8 cellular contexts compared by ENCODE assay signal in genomic region chr6:26187981-26188635, GRCh38.
A peak's percentile ranks its signal among the peaks of the same experiment; 100 is the strongest.
DNase-seq lines count a peak whose midpoint lies in the region; ATAC-seq and TF ChIP-seq lines count a peak whose summit lies in the region.

No MANE protein-coding gene starts in this region.

- H4K8ac ChIP-seq in mesendoderm (ENCODE audit: low read depth, low read length) = no peak overlapping the region

- TF ChIP-seq POLR2A in tibial nerve (IDR thresholded peaks at IDR 0.05) = no peak

- no peaks in the 10 kb centered on the region for H3K79me1 ChIP-seq in mesendoderm (ENCODE audit: low read length)

- TF ChIP-seq EP300 in tibial nerve (IDR thresholded peaks at IDR 0.05) = no peak

- H3K56ac ChIP-seq in mesendoderm (ENCODE audit: low read length) = peak overlapping the region; percentile 81

- ATAC-seq in HG03108 (IDR thresholded peaks at IDR 0.05; ENCODE audit: unreplicated experiment) (peak; percentile 3), RWPE2 (ENCODE audit: low read depth) (peak; percentile 15)

- peak; percentile 30 to 49 for DNase-seq in NCI-H524 (lab: John Stamatoyannopoulos, UW)
- DNase-seq in NCI-H524 treated with DMSO at 0.1 percent for 48 hours (lab: John Stamatoyannopoulos, UW) = no peak
- DNase-seq in RWPE2 (ENCODE audit: low spot score) = no peak
- peak; percentile 43 to 68 for DNase-seq in cardiac fibroblast (ENCODE audit: low read depth in 2 of 2)
- peak; percentile 91 for DNase-seq in mesendoderm
- no peak for DNase-seq in tibial nerve (ENCODE audit: low spot score in 2 of 2)
- DNase-seq in CD1c-positive myeloid dendritic cell (ENCODE audit: extremely low spot score) = no peak

- no peaks in the 10 kb centered on the region for H3K36me3 ChIP-seq in RWPE2 (ENCODE audit: low read depth)
- no peaks in the 10 kb centered on the region for H3K36me3 ChIP-seq in mesendoderm (ENCODE audit: control insufficient read depth, insufficient read depth, low read length)
- H3K36me3 ChIP-seq in tibial nerve = no peaks in the 10 kb centered on the region

- peak overlapping the region; percentile 97 for H3K18ac ChIP-seq in mesendoderm (ENCODE audit: low read length)

- H2BK120ac ChIP-seq in mesendoderm (ENCODE audit: low read depth, low read length) = no peak overlapping the region

- peak overlapping the region; percentile 38 for H2BK5ac ChIP-seq in mesendoderm (ENCODE audit: low read length)

- peak overlapping the region; percentile 76 for H3K9ac ChIP-seq in mesendoderm (ENCODE audit: low read length)

- no CpG with 5 or more reads among the region's 20 CpGs for WGBS in mesendoderm (ENCODE audit: extremely low coverage, insufficient coverage, low lambda C conversion rate)
- 9 to 14% methylated on average over 20 of the region's 20 CpGs for WGBS in tibial nerve, 2 donors

- H3K4me3 ChIP-seq in RWPE2 (ENCODE audit: severe bottlenecking) = peak overlapping the region; percentile 48
- peak overlapping the region; percentile 55 to 67 for H3K4me3 ChIP-seq in cardiac fibroblast (replicated peaks in 1 of 2; ENCODE audit: low read depth in 2 of 2, low read length in 2 of 2)
- peak overlapping the region; percentile 60 for H3K4me3 ChIP-seq in mesendoderm (ENCODE audit: low read length)
- peak overlapping the region; percentile 32 to 62 (median 55) for H3K4me3 ChIP-seq in tibial nerve

- peak overlapping the region; percentile 80 for H3K27ac ChIP-seq in RWPE2 (ENCODE audit: poor library complexity, severe bottlenecking)
- peak overlapping the region; percentile 72 for H3K27ac ChIP-seq in mesendoderm (ENCODE audit: low read depth, low read length)
- peak overlapping the region in 3 of 4 donors; percentile 61 to 84 (median 72) for H3K27ac ChIP-seq in tibial nerve

- H3K9me3 ChIP-seq in RWPE2 (ENCODE audit: severe bottlenecking) (no peaks in the 10 kb centered on the region), tibial nerve (no peaks in the 10 kb centered on the region)

- H4K5ac ChIP-seq in mesendoderm (ENCODE audit: low read length) = no peak overlapping the region

- H3K79me2 ChIP-seq in mesendoderm (ENCODE audit: control insufficient read depth, insufficient read depth, low read length) = no peaks in the 10 kb centered on the region

- H2AK5ac ChIP-seq in mesendoderm (ENCODE audit: low read length) = no peak overlapping the region

- H3K4me1 ChIP-seq in RWPE2 (ENCODE audit: insufficient read depth, poor library complexity, severe bottlenecking) = peaks cover 23% of the 10 kb centered on the region
- H3K4me1 ChIP-seq in mesendoderm (ENCODE audit: control insufficient read depth, low read depth, low read length) = peaks cover 5% of the 10 kb centered on the region
- H3K4me1 ChIP-seq in tibial nerve = peaks cover 0 to 21% (median 3%) of the 10 kb centered on the region in 4 donors

- H3K27me3 ChIP-seq in RWPE2 (ENCODE audit: insufficient read depth, poor library complexity, severe bottlenecking) (no peaks in the 10 kb centered on the region), mesendoderm (ENCODE audit: insufficient read depth, low read length, poor library complexity) (no peaks in the 10 kb centered on the region), tibial nerve (peaks cover 0 to 18% of the 10 kb centered on the region in 2 donors)

- no peak overlapping the region for H2BK15ac ChIP-seq in mesendoderm (replicated peaks; ENCODE audit: low read depth)

- peak overlapping the region; percentile 79 for H3K4me2 ChIP-seq in mesendoderm (ENCODE audit: low read length)

- TF ChIP-seq CTCF in RWPE2 (IDR thresholded peaks at IDR 0.05; ENCODE audit: poor library complexity, severe bottlenecking) = no peak
- no peak for TF ChIP-seq CTCF in cardiac fibroblast (IDR thresholded peaks at IDR 0.05; ENCODE audit: low read depth, low read length)
- TF ChIP-seq CTCF in tibial nerve (IDR thresholded peaks at IDR 0.05) = no peak

- H3K4ac ChIP-seq in mesendoderm (ENCODE audit: low read depth, low read length) = peak overlapping the region; percentile 79

- H3K23ac ChIP-seq in mesendoderm (ENCODE audit: low read length) = no peak overlapping the region

Comparison
In these comparisons a context has a peak if more than half of its experiments do, and no peak if none do; other contexts are left out.
1. DNase-seq: peak in NCI-H524 (2 of 2), cardiac fibroblast (2 of 2) and mesendoderm (single experiment); none in NCI-H524 treated with DMSO at 0.1 percent for 48 hours (single experiment), RWPE2 (single experiment), tibial nerve (0 of 2) and CD1c-positive myeloid dendritic cell (single experiment).
2. Peak in every context shown above with its lines, with median percentiles within 50 percentile points of each other: H3K27ac ChIP-seq and H3K4me3 ChIP-seq.